Comparison of ENCODE assay signal across 3 cellular contexts in genomic region chr10:111234234-111234633, GRCh38.
TF ChIP-seq lines count a peak whose summit lies in the region.

No MANE protein-coding gene starts in this region.

TF ChIP-seq in HepG2, 621 proteins besides CTCF, POLR2A, EP300 and RAD21:
- peak; percentile 64 for TF ChIP-seq MAFF (IDR thresholded peaks at IDR 0.05; ENCODE audit: low read depth, low read length)
- peak; percentile 51 to 85; a peak in 3 of 4 replicates for TF ChIP-seq MAFK (conservative IDR thresholded peaks at IDR 0.05 in 1 of 2, IDR thresholded peaks at IDR 0.05 in 1 of 2; ENCODE audit: low read length in 2 of 2)
- TF ChIP-seq, protein P1, sequence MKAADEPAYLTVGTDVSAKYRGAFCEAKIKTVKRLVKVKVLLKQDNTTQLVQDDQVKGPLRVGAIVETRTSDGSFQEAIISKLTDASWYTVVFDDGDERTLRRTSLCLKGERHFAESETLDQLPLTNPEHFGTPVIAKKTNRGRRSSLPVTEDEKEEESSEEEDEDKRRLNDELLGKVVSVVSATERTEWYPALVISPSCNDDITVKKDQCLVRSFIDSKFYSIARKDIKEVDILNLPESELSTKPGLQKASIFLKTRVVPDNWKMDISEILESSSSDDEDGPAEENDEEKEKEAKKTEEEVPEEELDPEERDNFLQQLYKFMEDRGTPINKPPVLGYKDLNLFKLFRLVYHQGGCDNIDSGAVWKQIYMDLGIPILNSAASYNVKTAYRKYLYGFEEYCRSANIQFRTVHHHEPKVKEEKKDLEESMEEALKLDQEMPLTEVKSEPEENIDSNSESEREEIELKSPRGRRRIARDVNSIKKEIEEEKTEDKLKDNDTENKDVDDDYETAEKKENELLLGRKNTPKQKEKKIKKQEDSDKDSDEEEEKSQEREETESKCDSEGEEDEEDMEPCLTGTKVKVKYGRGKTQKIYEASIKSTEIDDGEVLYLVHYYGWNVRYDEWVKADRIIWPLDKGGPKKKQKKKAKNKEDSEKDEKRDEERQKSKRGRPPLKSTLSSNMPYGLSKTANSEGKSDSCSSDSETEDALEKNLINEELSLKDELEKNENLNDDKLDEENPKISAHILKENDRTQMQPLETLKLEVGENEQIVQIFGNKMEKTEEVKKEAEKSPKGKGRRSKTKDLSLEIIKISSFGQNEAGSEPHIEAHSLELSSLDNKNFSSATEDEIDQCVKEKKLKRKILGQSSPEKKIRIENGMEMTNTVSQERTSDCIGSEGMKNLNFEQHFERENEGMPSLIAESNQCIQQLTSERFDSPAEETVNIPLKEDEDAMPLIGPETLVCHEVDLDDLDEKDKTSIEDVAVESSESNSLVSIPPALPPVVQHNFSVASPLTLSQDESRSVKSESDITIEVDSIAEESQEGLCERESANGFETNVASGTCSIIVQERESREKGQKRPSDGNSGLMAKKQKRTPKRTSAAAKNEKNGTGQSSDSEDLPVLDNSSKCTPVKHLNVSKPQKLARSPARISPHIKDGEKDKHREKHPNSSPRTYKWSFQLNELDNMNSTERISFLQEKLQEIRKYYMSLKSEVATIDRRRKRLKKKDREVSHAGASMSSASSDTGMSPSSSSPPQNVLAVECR (CRISPR knock-in tag; IDR thresholded peaks at IDR 0.05; ENCODE audit: borderline replicate concordance) = no peak

TF ChIP-seq in A549, 52 proteins besides CTCF, POLR2A, EP300 and RAD21:
- TF ChIP-seq HDAC2 (IDR thresholded peaks at IDR 0.05) (no peak), ZNF302 (CRISPR knock-in tag; IDR thresholded peaks at IDR 0.05) (no peak), CBX8 (IDR thresholded peaks at IDR 0.05) (no peak), MAFK (IDR thresholded peaks at IDR 0.05; ENCODE audit: partially characterized antibody) (peak; percentile 63)

TF ChIP-seq in IMR-90, 13 proteins besides CTCF, POLR2A, EP300 and RAD21:
- TF ChIP-seq BHLHE40 (IDR thresholded peaks at IDR 0.05; ENCODE audit: low read depth, low read length) = no peak
- TF ChIP-seq MAFK (IDR thresholded peaks at IDR 0.05; ENCODE audit: low read depth, low read length) = peak; percentile 60
- TF ChIP-seq, protein P2, sequence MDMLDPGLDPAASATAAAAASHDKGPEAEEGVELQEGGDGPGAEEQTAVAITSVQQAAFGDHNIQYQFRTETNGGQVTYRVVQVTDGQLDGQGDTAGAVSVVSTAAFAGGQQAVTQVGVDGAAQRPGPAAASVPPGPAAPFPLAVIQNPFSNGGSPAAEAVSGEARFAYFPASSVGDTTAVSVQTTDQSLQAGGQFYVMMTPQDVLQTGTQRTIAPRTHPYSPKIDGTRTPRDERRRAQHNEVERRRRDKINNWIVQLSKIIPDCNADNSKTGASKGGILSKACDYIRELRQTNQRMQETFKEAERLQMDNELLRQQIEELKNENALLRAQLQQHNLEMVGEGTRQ (IDR thresholded peaks at IDR 0.05; ENCODE audit: low read depth, low read length) = no peak
- TF ChIP-seq MXI1 (IDR thresholded peaks at IDR 0.05; ENCODE audit: borderline replicate concordance, low read depth, low read length) = no peak
- no peak for TF ChIP-seq RCOR1 (IDR thresholded peaks at IDR 0.05; ENCODE audit: insufficient replicate concordance, low read length)
TF ChIP-seq in IMR-90: peak in this region for 1.
